In the genomic region with DNA sequence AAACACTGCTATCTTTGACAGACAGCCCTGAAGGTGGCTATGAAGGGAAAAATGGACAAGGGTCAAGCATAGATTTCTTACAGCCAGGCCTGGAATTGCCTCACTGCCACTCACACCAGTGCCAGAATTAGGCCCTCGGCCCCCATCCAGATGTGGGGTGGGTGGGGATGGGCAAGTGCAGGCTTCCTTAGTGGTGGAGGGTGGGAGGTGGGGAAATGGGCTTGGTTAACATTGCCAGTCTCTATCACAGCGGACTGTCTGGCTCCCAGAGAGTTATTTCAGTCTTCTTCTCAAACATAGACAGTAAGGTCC, we compare ENCODE assay signal across 17 cellular contexts. TPM values are rescaled to one million over a fixed set of nuclear protein-coding genes. Genes with fewer than 3 reads are reported as not detected.
DNase-seq lines count a peak whose midpoint lies in the region; ATAC-seq, FAIRE-seq and TF ChIP-seq lines count a peak whose summit lies in the region.
"Had no signal": no experiment of that assay in that cellular context is flagged by ENCODE, and none has a peak within 500 bp of the region (broad histone marks: within the 10 kb centered on the region; RNA-seq: fewer than 3 reads in every experiment).

No MANE protein-coding gene starts in this region.

- no peak overlapping the region for H4K5ac ChIP-seq in H1 (ENCODE audit: insufficient read length, low read depth, low read length)

- no peak overlapping the region for H2BK120ac ChIP-seq in H1 (replicated peaks; ENCODE audit: low read depth, low read length)

- no peak overlapping the region for H2BK15ac ChIP-seq in H1 (ENCODE audit: low read length)

- H3K4me1 ChIP-seq in RWPE2 (ENCODE audit: insufficient read depth, poor library complexity, severe bottlenecking) (no peaks in the 10 kb centered on the region), H1 (replicated peaks in 1 of 4; ENCODE audit: control insufficient read depth in 3 of 4, insufficient read depth in 4 of 4, low read length in 3 of 4) (peaks cover 4 to 25% (median 15%) of the 10 kb centered on the region in 4 experiments), smooth muscle cell (ENCODE audit: low read depth) (peaks cover 5% of the 10 kb centered on the region), osteoblast (ENCODE audit: insufficient read depth, low read length) (peaks cover 13% of the 10 kb centered on the region)
- no peaks in the 10 kb centered on the region for H3K4me1 ChIP-seq in effector memory CD4-positive, alpha-beta T cell (ENCODE audit: control insufficient read depth, insufficient read depth, low read length, poor library complexity, severe bottlenecking)

- H3K9ac ChIP-seq in H1 (replicated peaks in 1 of 4; ENCODE audit: extremely low read depth in 1 of 4, low read depth in 3 of 4, low read length in 3 of 4) (no peak overlapping the region), smooth muscle cell (ENCODE audit: low read depth) (no peak overlapping the region)

- H2BK12ac ChIP-seq in H1 (ENCODE audit: low read depth, low read length) = no peak overlapping the region

- H2BK20ac ChIP-seq in H1 (ENCODE audit: low read length) = no peak overlapping the region

- CTCF ChIA-PET in H1 (lab: Charles Lee; ENCODE audit: partially characterized antibody) = interaction anchor here (0.7 to 9.8 kb wide), 18 partner anchors 9 to 109 kb away, joined by 3 to 70 read pairs (median 4); partner anchors contain the start of gene MAPK7

- no peak overlapping the region for H4K91ac ChIP-seq in H1 (replicated peaks; ENCODE audit: insufficient read length, low read length)

- no peak for TF ChIP-seq CTCF in RWPE2 (IDR thresholded peaks at IDR 0.05; ENCODE audit: poor library complexity, severe bottlenecking)
- no peak for TF ChIP-seq CTCF in H1 (IDR thresholded peaks at IDR 0.05; ENCODE audit: control extremely low read depth in 1 of 3, insufficient read depth in 1 of 3, low read depth in 1 of 3, low read length in 3 of 3)
- TF ChIP-seq CTCF in smooth muscle cell (IDR thresholded peaks at IDR 0.05; ENCODE audit: borderline replicate concordance, insufficient read depth, poor library complexity, severe bottlenecking) = no peak
- TF ChIP-seq CTCF in osteoblast (IDR thresholded peaks at IDR 0.05; ENCODE audit: extremely low read depth, low read depth, low read length) = no peak

- H3K4ac ChIP-seq in H1 (replicated peaks; ENCODE audit: insufficient read length, low read depth, low read length) = no peak overlapping the region

- DNase-seq in RWPE2 (ENCODE audit: low spot score) (no peak), H1 (ENCODE audit: low read depth in 1 of 2, low spot score in 2 of 2) (no peak), islet precursor cell (peak; percentile 54), smooth muscle cell (lab: John Stamatoyannopoulos, UW; ENCODE audit: unreplicated experiment) (no peak), osteoblast (ENCODE audit: insufficient read length, low spot score, missing footprints) (no peak), cerebellum (ENCODE audit: low spot score) (no peak)
- DNase-seq in effector memory CD4-positive, alpha-beta T cell = no peak
- DNase-seq: activated gamma-delta T cell, T1000 had no signal

- no peak overlapping the region for H3K56ac ChIP-seq in H1 (replicated peaks; ENCODE audit: insufficient read length, low read depth, low read length)

- H3K9me3 ChIP-seq in RWPE2 (ENCODE audit: severe bottlenecking) = no peaks in the 10 kb centered on the region
- no peaks in the 10 kb centered on the region for H3K9me3 ChIP-seq in H1 (ENCODE audit: insufficient read depth in 2 of 2, low read depth in 1 of 2, low read length in 1 of 2)
- H3K9me3 ChIP-seq in smooth muscle cell (replicated peaks; ENCODE audit: low read depth) = no peaks in the 10 kb centered on the region
- no peaks in the 10 kb centered on the region for H3K9me3 ChIP-seq in osteoblast (ENCODE audit: low read depth, low read length)
- H3K9me3 ChIP-seq in effector memory CD4-positive, alpha-beta T cell (ENCODE audit: control insufficient read depth, low read length) = no peaks in the 10 kb centered on the region
- H3K9me3 ChIP-seq: adrenal gland, thoracic aorta had no signal

- 84% methylated on average over 2 of the region's 2 CpGs; no CpG with 5 or more reads in 1 of the 2 experiments for WGBS in H1 (ENCODE audit: extremely low coverage in 1 of 2, insufficient coverage in 1 of 2, insufficient read length in 1 of 2, insufficient replicate concordance in 2 of 2, low coverage in 1 of 2, low lambda C conversion rate in 2 of 2, missing lambda C conversion rate in 1 of 2), 2 experiments
- WGBS in smooth muscle cell (ENCODE audit: low lambda C conversion rate) = 58% methylated on average over 2 of the region's 2 CpGs

- H3F3A ChIP-seq in smooth muscle cell (ENCODE audit: low read depth) = peaks cover 2% of the 10 kb centered on the region

- H2AK5ac ChIP-seq in H1 (ENCODE audit: low read depth, low read length) = no peak overlapping the region

- H3K4me2 ChIP-seq in H1 (ENCODE audit: insufficient read depth in 1 of 2, low read depth in 2 of 2, low read length in 2 of 2) = no peak overlapping the region
- H3K4me2 ChIP-seq in smooth muscle cell = no peak overlapping the region
- no peak overlapping the region for H3K4me2 ChIP-seq in osteoblast (ENCODE audit: insufficient read depth, low read length)

- H2BK5ac ChIP-seq in H1 (ENCODE audit: low read depth, low read length) = 0 out of 2 replicates have a peak overlapping the region, but pooled peaks have one; percentile 62

- no peak for TF ChIP-seq POLR2A in H1 (IDR thresholded peaks at IDR 0.05; ENCODE audit: control extremely low read depth in 1 of 2, low read depth in 2 of 2, low read length in 2 of 2)

- peaks cover 2% of the 10 kb centered on the region; the same call in 1 of the 2 replicates for H3K36me3 ChIP-seq in RWPE2 (ENCODE audit: low read depth)
- H3K36me3 ChIP-seq in H1 (ENCODE audit: control insufficient read depth in 2 of 4, insufficient read depth in 4 of 4, low read length in 3 of 4) = no peaks in the 10 kb centered on the region
- H3K36me3 ChIP-seq in smooth muscle cell (ENCODE audit: low read depth) = peaks cover 3% of the 10 kb centered on the region
- peaks cover 23% of the 10 kb centered on the region for H3K36me3 ChIP-seq in osteoblast (ENCODE audit: insufficient read depth, low read length)
- no peaks in the 10 kb centered on the region for H3K36me3 ChIP-seq in effector memory CD4-positive, alpha-beta T cell (ENCODE audit: control insufficient read depth, insufficient read depth, low read length)
- H3K36me3 ChIP-seq: adrenal gland, thoracic aorta had no signal

- ATAC-seq in RWPE2 (ENCODE audit: low read depth) (peak; percentile 9; the same call in 1 of the 3 replicates), HG03520 (IDR thresholded peaks at IDR 0.05; ENCODE audit: unreplicated experiment) (no peak)

- H4K8ac ChIP-seq in H1 (ENCODE audit: extremely low read depth, insufficient read depth, low read length) = no peak overlapping the region

- no peaks in the 10 kb centered on the region for H3K79me2 ChIP-seq in H1 (ENCODE audit: control insufficient read depth in 1 of 2, insufficient read depth in 2 of 2, low read length in 2 of 2)
- no peaks in the 10 kb centered on the region for H3K79me2 ChIP-seq in smooth muscle cell (ENCODE audit: low read depth)
- H3K79me2 ChIP-seq in osteoblast (ENCODE audit: insufficient read depth, low read length) = no peaks in the 10 kb centered on the region

- no peak overlapping the region for H3K23ac ChIP-seq in H1 (ENCODE audit: insufficient read length)

- no peaks in the 10 kb centered on the region for H3K79me1 ChIP-seq in H1 (ENCODE audit: low read depth, low read length)

- H4K20me1 ChIP-seq in H1 (replicated peaks in 1 of 2; ENCODE audit: control insufficient read depth in 1 of 2, insufficient read depth in 2 of 2, low read length in 2 of 2) (peaks cover 0 to 6% of the 10 kb centered on the region in 2 experiments), smooth muscle cell (ENCODE audit: low read depth) (no peaks in the 10 kb centered on the region), osteoblast (ENCODE audit: insufficient read depth, low read length) (no peaks in the 10 kb centered on the region)

- H3K27me3 ChIP-seq in RWPE2 (ENCODE audit: insufficient read depth, poor library complexity, severe bottlenecking) = no peaks in the 10 kb centered on the region
- H3K27me3 ChIP-seq in H1 (replicated peaks in 1 of 4; ENCODE audit: control insufficient read depth in 3 of 4, extremely low read depth in 1 of 4, insufficient read depth in 3 of 4, low read length in 3 of 4) = no peaks in the 10 kb centered on the region
- no peaks in the 10 kb centered on the region for H3K27me3 ChIP-seq in smooth muscle cell (ENCODE audit: low read depth)
- no peaks in the 10 kb centered on the region for H3K27me3 ChIP-seq in osteoblast (ENCODE audit: insufficient read depth, low read length)
- no peaks in the 10 kb centered on the region for H3K27me3 ChIP-seq in effector memory CD4-positive, alpha-beta T cell (replicated peaks; ENCODE audit: control insufficient read depth, insufficient read depth, low read length, poor library complexity, severe bottlenecking)
- H3K27me3 ChIP-seq: adrenal gland had no signal

- TF ChIP-seq EP300 in H1 (IDR thresholded peaks at IDR 0.05; ENCODE audit: borderline replicate concordance in 1 of 2, low read depth in 2 of 2, low read length in 2 of 2) = no peak

- no peak overlapping the region for H2AFZ ChIP-seq in H1 (ENCODE audit: low read length)
- no peak overlapping the region for H2AFZ ChIP-seq in smooth muscle cell (ENCODE audit: low read depth)
- no peak overlapping the region for H2AFZ ChIP-seq in osteoblast (ENCODE audit: low read length)

- no peaks in the 10 kb centered on the region for H3K23me2 ChIP-seq in H1 (ENCODE audit: low read depth, low read length)

- H3K27ac ChIP-seq in RWPE2 (ENCODE audit: poor library complexity, severe bottlenecking) = no peak overlapping the region
- no peak overlapping the region for H3K27ac ChIP-seq in H1 (ENCODE audit: low read depth, low read length)
- peak overlapping the region; percentile 8 for H3K27ac ChIP-seq in smooth muscle cell (ENCODE audit: low read depth)
- no peak overlapping the region for H3K27ac ChIP-seq in osteoblast (ENCODE audit: low read depth, low read length)
- no peak overlapping the region for H3K27ac ChIP-seq in effector memory CD4-positive, alpha-beta T cell (ENCODE audit: insufficient read depth, low read length, poor library complexity, severe bottlenecking)
- H3K27ac ChIP-seq: thoracic aorta had no signal

- FAIRE-seq in H1 (lab: Jason Lieb, UNC) = no peak
- FAIRE-seq: frontal cortex had no signal

- no peak overlapping the region for H3K18ac ChIP-seq in H1 (ENCODE audit: extremely low read depth, low read length)

- no peak overlapping the region for H3K14ac ChIP-seq in H1 (ENCODE audit: insufficient read length)

- no peak overlapping the region for H3K4me3 ChIP-seq in RWPE2 (ENCODE audit: severe bottlenecking)
- no peak overlapping the region for H3K4me3 ChIP-seq in H1 (ENCODE audit: extremely low read depth in 1 of 4, insufficient read depth in 2 of 4, low read depth in 3 of 4, low read length in 4 of 4)
- no peak overlapping the region for H3K4me3 ChIP-seq in smooth muscle cell
- H3K4me3 ChIP-seq in osteoblast (ENCODE audit: insufficient read depth, low read length) = no peak overlapping the region
- H3K4me3 ChIP-seq in effector memory CD4-positive, alpha-beta T cell (ENCODE audit: insufficient read depth, low read depth, low read length, poor library complexity, severe bottlenecking) = no peak overlapping the region
- H3K4me3 ChIP-seq: adrenal gland, skin epidermis, thoracic aorta had no signal

- POLR2A ChIA-PET in H1 (lab: Charles Lee; ENCODE audit: partially characterized antibody) = interaction anchor here (0.7 to 1.5 kb wide), 3 partner anchors 16 to 54 kb away, joined by 3 to 4 read pairs (median 3); no protein-coding TSS in a partner anchor

- no peak for TF ChIP-seq RAD21 in H1 (IDR thresholded peaks at IDR 0.05 in 1 of 2, conservative IDR thresholded peaks at IDR 0.05 in 1 of 2; ENCODE audit: low read depth in 2 of 2, low read length in 2 of 2)

RNA-seq across cellular contexts. Expression of gene B9D1, which starts 24.9 kb away (rescaled TPM):
- 24.6 and 25.4 TPM in 2 replicates for total RNA-seq in H1 (2021; fragmentation: NEBNext Ultra II Directional; extraction: Animal tissue kit (Norgen Biotek cat#: 25700))
- polyA plus RNA-seq in H1 (2011; rRNA removed) (65.7 and 74.8 TPM in 2 replicates), smooth muscle cell (30.0 and 45.5 TPM in 2 replicates)
- polyA plus RNA-seq in H1 (2011; cell fraction: cytosol; rRNA removed) = 69.9 TPM
- 99.2 TPM for polyA plus RNA-seq in H1 (2011; cell fraction: nucleus; rRNA removed)
- polyA plus RNA-seq in H1 (2012, experiment 1 of 2) = 26.4 to 39.5 TPM (median 32.7 TPM) in 4 replicates
- polyA plus RNA-seq in H1 (2012, experiment 2 of 2) = 41.1 TPM
- polyA plus RNA-seq in H1 (2013, experiment 1 of 2) = 27.1 TPM
- 26.2 TPM for polyA plus RNA-seq in H1 (2013, experiment 2 of 2)
- polyA minus RNA-seq in H1 (2011; rRNA and poly(A)+ RNA removed) = 28.7 and 41.3 TPM in 2 replicates
- polyA minus RNA-seq in H1 (2011; cell fraction: cytosol; rRNA and poly(A)+ RNA removed) = 35.0 TPM
- 35.7 TPM for polyA minus RNA-seq in H1 (2011; cell fraction: nucleus; rRNA and poly(A)+ RNA removed)
- total RNA-seq in smooth muscle cell (21.6 and 21.9 TPM in 2 replicates), osteoblast (20.6 and 21.0 TPM in 2 replicates), cerebellum (13.8 TPM)

RNA-seq across cellular contexts. Expression of gene MAPK7, which starts 40.6 kb away (rescaled TPM):
- 28.1 and 33.8 TPM in 2 replicates for total RNA-seq in H1 (2021; fragmentation: NEBNext Ultra II Directional; extraction: Animal tissue kit (Norgen Biotek cat#: 25700))
- polyA plus RNA-seq in H1 (2011; rRNA removed) = 15.2 and 31.3 TPM in 2 replicates
- polyA plus RNA-seq in H1 (2011; cell fraction: cytosol; rRNA removed) = 14.1 TPM
- 49.4 TPM for polyA plus RNA-seq in H1 (2011; cell fraction: nucleus; rRNA removed)
- 20.3 to 30.7 TPM (median 27.8 TPM) in 4 replicates for polyA plus RNA-seq in H1 (2012, experiment 1 of 2)
- polyA plus RNA-seq in H1 (2012, experiment 2 of 2) = 32.4 TPM
- polyA plus RNA-seq in H1 (2013, experiment 1 of 2) = 23.0 TPM
- 21.6 TPM for polyA plus RNA-seq in H1 (2013, experiment 2 of 2)
- polyA minus RNA-seq in H1 (2011; rRNA and poly(A)+ RNA removed) = 51.2 and 56.3 TPM in 2 replicates
- polyA minus RNA-seq in H1 (2011; cell fraction: cytosol; rRNA and poly(A)+ RNA removed) = 21.0 TPM
- 57.7 TPM for polyA minus RNA-seq in H1 (2011; cell fraction: nucleus; rRNA and poly(A)+ RNA removed)
- total RNA-seq in smooth muscle cell = 9.1 and 14.7 TPM in 2 replicates
- polyA plus RNA-seq in smooth muscle cell = 34.5 and 36.3 TPM in 2 replicates
- 11.5 and 12.7 TPM in 2 replicates for total RNA-seq in osteoblast
- 19.2 TPM for total RNA-seq in cerebellum

RNA-seq across cellular contexts. Expression of gene MFAP4, which starts 49.3 kb away (rescaled TPM):
- total RNA-seq in H1 (2021; fragmentation: NEBNext Ultra II Directional; extraction: Animal tissue kit (Norgen Biotek cat#: 25700)) = 3.6 and 3.8 TPM in 2 replicates
- polyA plus RNA-seq in H1 (2011; rRNA removed) = 3.1 and 8.1 TPM in 2 replicates
- polyA plus RNA-seq in H1 (2011; cell fraction: cytosol; rRNA removed) = 3.4 TPM
- polyA plus RNA-seq in H1 (2011; cell fraction: nucleus; rRNA removed) = 9.6 TPM
- polyA plus RNA-seq in H1 (2012, experiment 1 of 2) = 3.4 to 5.8 TPM (median 4.6 TPM) in 4 replicates
- 5.5 TPM for polyA plus RNA-seq in H1 (2012, experiment 2 of 2)
- polyA plus RNA-seq in H1 (2013, experiment 1 of 2) = 6.5 TPM
- 8.6 TPM for polyA plus RNA-seq in H1 (2013, experiment 2 of 2)
- 1.9 and 4.1 TPM in 2 replicates for polyA minus RNA-seq in H1 (2011; rRNA and poly(A)+ RNA removed)
- 3.8 TPM for polyA minus RNA-seq in H1 (2011; cell fraction: cytosol; rRNA and poly(A)+ RNA removed)
- 2.5 TPM for polyA minus RNA-seq in H1 (2011; cell fraction: nucleus; rRNA and poly(A)+ RNA removed)
- 580 and 618 TPM in 2 replicates for total RNA-seq in smooth muscle cell
- 960 and 1,738 TPM in 2 replicates for polyA plus RNA-seq in smooth muscle cell
- total RNA-seq in osteoblast = 3.6 and 3.8 TPM in 2 replicates
- 2.7 TPM for total RNA-seq in cerebellum
- total RNA-seq: activated B cell treated with CpG ODN at 0.5 μM for 24 hours; epithelial cell of proximal tubule; naive thymus-derived CD8-positive, alpha-beta T cell had no signal
- polyA plus RNA-seq: naive thymus-derived CD8-positive, alpha-beta T cell had no signal

Comparison
In these comparisons a context has a peak if more than half of its experiments do, and no peak if none do; other contexts are left out.
1. RNA of gene MFAP4, which starts 49.3 kb away (total RNA-seq): 580 to 618 TPM in smooth muscle cell; 3.6 to 3.8 TPM in H1, 3.6 to 3.8 TPM in osteoblast and 2.7 TPM in cerebellum (single experiment); every median in the first group is over 100 times any median in the second.